ENCODE assay signal across 13 cellular contexts in genomic region chr3:119292666-119293065, GRCh38. TPM values are rescaled to one million over a fixed set of nuclear protein-coding genes. Genes with fewer than 3 reads are reported as not detected.
DNase-seq lines count a peak whose midpoint lies in the region; FAIRE-seq and TF ChIP-seq lines count a peak whose summit lies in the region.
"Had no signal": no experiment of that assay in that cellular context is flagged by ENCODE, and none has a peak within 500 bp of the region (broad histone marks: within the 10 kb centered on the region; RNA-seq: fewer than 3 reads in every experiment).

No MANE protein-coding gene starts in this region.

- H2BK12ac ChIP-seq in trophoblast cell (ENCODE audit: low read length): peak overlapping the region; percentile 17

- H4K91ac ChIP-seq in trophoblast cell (ENCODE audit: low read depth, low read length): no peak overlapping the region

- no peaks in the 10 kb centered on the region for H3K27me3 Mint-ChIP-seq in Caco-2 (ENCODE audit: insufficient read depth, unreplicated experiment)
- peaks cover 3% of the 10 kb centered on the region for H3K27me3 Mint-ChIP-seq in astrocyte (ENCODE audit: low read depth, unreplicated experiment)

- dilution Hi-C loops in mammary epithelial cell (cut with HindIII; ENCODE audit: low sequenced_read_pairs): no loop called here

- H3K36me3 ChIP-seq in Caco-2 (ENCODE audit: control insufficient read depth, insufficient read depth, low read length) (no peaks in the 10 kb centered on the region), KMS-11 (ENCODE audit: insufficient read depth) (no peaks in the 10 kb centered on the region), astrocyte (ENCODE audit: insufficient read depth, low read length) (peaks cover 3% of the 10 kb centered on the region), trophoblast cell (ENCODE audit: control insufficient read depth in 1 of 2, insufficient read depth in 2 of 2, low read length in 2 of 2) (no peaks in the 10 kb centered on the region), mammary epithelial cell (ENCODE audit: insufficient read depth, low read length) (no peaks in the 10 kb centered on the region)
- H3K36me3 ChIP-seq: WERI-Rb-1 had no signal

- no TSS peak for BruUV-seq in Caco-2 (replicated peaks; lab: Mats Ljungman, UMichigan)
- no TSS peak for BruUV-seq in mammary epithelial cell (replicated peaks; lab: Mats Ljungman, UMichigan)

- DNase-seq in Caco-2: no peak
- DNase-seq in astrocyte (ENCODE audit: low read depth): no peak
- no peak for DNase-seq in trophoblast cell
- DNase-seq in activated effector memory CD4-positive, alpha-beta T cell treated with anti-CD3 and anti-CD28 coated beads, Interleukin-2, amount 50 U/mL, for 16 hours: no peak
- no peak for DNase-seq in mammary epithelial cell
- no peak for DNase-seq in NCI-H526 (lab: John Stamatoyannopoulos, UW)
- DNase-seq: anterior cingulate cortex, NCI-H1930, RPMI8226, substantia nigra, WERI-Rb-1 had no signal

- H2AK5ac ChIP-seq in trophoblast cell (ENCODE audit: low read length): no peak overlapping the region

- H3K27ac Mint-ChIP-seq in Caco-2 (ENCODE audit: unreplicated experiment) (no peak overlapping the region), astrocyte (ENCODE audit: unreplicated experiment) (no peak overlapping the region)

- H4K20me1 ChIP-seq in KMS-11 (ENCODE audit: insufficient read depth) (no peaks in the 10 kb centered on the region), astrocyte (ENCODE audit: insufficient read depth, low read length) (peaks cover 8% of the 10 kb centered on the region), mammary epithelial cell (ENCODE audit: insufficient read depth, low read length) (no peaks in the 10 kb centered on the region)

- FAIRE-seq in astrocyte (lab: Jason Lieb, UNC): no peak
- FAIRE-seq: HTR-8/SVneo had no signal

- H3K4me2 ChIP-seq in KMS-11 (peak overlapping the region; percentile 70), astrocyte (ENCODE audit: low read length) (no peak overlapping the region), trophoblast cell (ENCODE audit: low read length) (no peak overlapping the region), mammary epithelial cell (ENCODE audit: insufficient read depth, low read depth, low read length) (no peak overlapping the region)

- no peak overlapping the region for H2BK5ac ChIP-seq in trophoblast cell (ENCODE audit: low read depth, low read length, poor library complexity)

- H3K36me3 Mint-ChIP-seq in Caco-2 (ENCODE audit: insufficient read depth, unreplicated experiment) (no peaks in the 10 kb centered on the region), astrocyte (ENCODE audit: low read depth, unreplicated experiment) (peaks cover 7% of the 10 kb centered on the region)

- H2BK120ac ChIP-seq in trophoblast cell (ENCODE audit: insufficient read depth, low read length, poor library complexity): no peak overlapping the region

- no peak for TF ChIP-seq CTCF in Caco-2 (IDR thresholded peaks at IDR 0.05; ENCODE audit: insufficient read depth in 1 of 2, low read depth in 1 of 2, low read length in 1 of 2, severe bottlenecking in 1 of 2, unreplicated experiment in 1 of 2)
- TF ChIP-seq CTCF in KMS-11 (conservative IDR thresholded peaks at IDR 0.05; ENCODE audit: low read depth, low read length): no peak
- TF ChIP-seq CTCF in astrocyte (IDR thresholded peaks at IDR 0.05; ENCODE audit: insufficient read depth, low read depth, low read length): no peak
- TF ChIP-seq CTCF in mammary epithelial cell (conservative IDR thresholded peaks at IDR 0.05 in 1 of 2, IDR thresholded peaks at IDR 0.05 in 1 of 2; ENCODE audit: extremely low read depth in 1 of 2, insufficient read depth in 1 of 2, low read depth in 1 of 2, low read length in 2 of 2): no peak

- intact Hi-C loops in Caco-2 (cut with micrococcal nuclease; ENCODE audit: unreplicated experiment) (no loop called here), mammary epithelial cell (cut with micrococcal nuclease) (no loop called here)

- no CpG with 5 or more reads among the region's 4 CpGs for WGBS in trophoblast cell (ENCODE audit: extremely low coverage, insufficient coverage, insufficient read length)
- WGBS in mammary epithelial cell (ENCODE audit: low coverage, missing lambda C conversion rate): 98% methylated on average over 4 of the region's 4 CpGs

- H2AFZ ChIP-seq in KMS-11 (ENCODE audit: low read depth) (peak overlapping the region; percentile 79; the same call in 1 of the 2 replicates), astrocyte (ENCODE audit: low read depth, low read length) (no peak overlapping the region), trophoblast cell (ENCODE audit: insufficient read depth, low read length, poor library complexity) (no peak overlapping the region), mammary epithelial cell (ENCODE audit: low read depth, low read length) (no peak overlapping the region)

- H3K9me3 Mint-ChIP-seq in Caco-2 (ENCODE audit: unreplicated experiment) (peaks cover 6% of the 10 kb centered on the region), astrocyte (ENCODE audit: unreplicated experiment) (peaks cover 6% of the 10 kb centered on the region)

- in situ Hi-C loops in mammary epithelial cell (cut with MboI; ENCODE audit: low sequenced_read_pairs in 2 of 2): loop anchor here (25.0 kb wide), 2 partner anchors 145 to 395 kb away; partner anchors contain the start of gene COX17 (in 1 of the 2)

- no peak overlapping the region for H3K9ac ChIP-seq in KMS-11
- H3K9ac ChIP-seq in astrocyte (ENCODE audit: low read length): no peak overlapping the region
- no peak overlapping the region for H3K9ac ChIP-seq in trophoblast cell (ENCODE audit: low read length)
- H3K9ac ChIP-seq in mammary epithelial cell (ENCODE audit: insufficient read depth, low read length): no peak overlapping the region

- H3K4me3 Mint-ChIP-seq in Caco-2 (ENCODE audit: unreplicated experiment): peak overlapping the region; percentile 82
- H3K4me3 Mint-ChIP-seq in astrocyte (ENCODE audit: unreplicated experiment): peak overlapping the region; percentile 46

- H3K4me1 Mint-ChIP-seq in Caco-2 (ENCODE audit: low read depth, unreplicated experiment) (peaks cover 17% of the 10 kb centered on the region), astrocyte (ENCODE audit: low read depth, unreplicated experiment) (peaks cover 24% of the 10 kb centered on the region)

- H3K79me2 ChIP-seq in KMS-11 (ENCODE audit: insufficient read depth, low read depth) (no peaks in the 10 kb centered on the region), astrocyte (ENCODE audit: insufficient read depth, low read length) (peaks cover 36% of the 10 kb centered on the region), trophoblast cell (ENCODE audit: control insufficient read depth, insufficient read depth, low read length, poor library complexity) (peaks cover 15% of the 10 kb centered on the region), mammary epithelial cell (ENCODE audit: insufficient read depth, low read length) (peaks cover 11% of the 10 kb centered on the region)

- H3K18ac ChIP-seq in trophoblast cell (ENCODE audit: low read length): no peak overlapping the region

- no peaks in the 10 kb centered on the region for H3K27me3 ChIP-seq in Caco-2 (replicated peaks; ENCODE audit: control insufficient read depth, insufficient read depth, low read length)
- no peaks in the 10 kb centered on the region for H3K27me3 ChIP-seq in KMS-11 (ENCODE audit: insufficient read depth, low read depth)
- no peaks in the 10 kb centered on the region for H3K27me3 ChIP-seq in astrocyte (ENCODE audit: insufficient read depth, low read length)
- no peaks in the 10 kb centered on the region for H3K27me3 ChIP-seq in trophoblast cell (ENCODE audit: insufficient read depth, low read length)
- H3K27me3 ChIP-seq in mammary epithelial cell (ENCODE audit: insufficient read depth, low read length): no peaks in the 10 kb centered on the region

- no peak overlapping the region for H3K4me3 ChIP-seq in Caco-2 (ENCODE audit: low read depth, low read length)
- H3K4me3 ChIP-seq in KMS-11 (IDR thresholded peaks at IDR 0.05; ENCODE audit: insufficient read depth, low read depth, low read length): no peak overlapping the region
- no peak overlapping the region for H3K4me3 ChIP-seq in astrocyte (ENCODE audit: insufficient read depth, low read depth, low read length)
- H3K4me3 ChIP-seq in trophoblast cell (ENCODE audit: low read depth, low read length): no peak overlapping the region
- no peak overlapping the region for H3K4me3 ChIP-seq in mammary epithelial cell (replicated peaks in 1 of 3; ENCODE audit: insufficient read depth in 1 of 3, low read depth in 2 of 3, low read length in 3 of 3)

- H4K12ac ChIP-seq in trophoblast cell (ENCODE audit: low read depth, low read length): no peak overlapping the region

- H3K4me1 ChIP-seq in Caco-2: peaks cover 29% of the 10 kb centered on the region
- peaks cover 29% of the 10 kb centered on the region for H3K4me1 ChIP-seq in KMS-11 (ENCODE audit: low read depth, poor library complexity, severe bottlenecking)
- H3K4me1 ChIP-seq in astrocyte (ENCODE audit: insufficient read depth, low read length): peaks cover 22% of the 10 kb centered on the region
- peaks cover 13 to 17% of the 10 kb centered on the region in 2 experiments for H3K4me1 ChIP-seq in trophoblast cell (ENCODE audit: control insufficient read depth in 1 of 2, insufficient read depth in 2 of 2, low read length in 2 of 2)
- peaks cover 16% of the 10 kb centered on the region for H3K4me1 ChIP-seq in mammary epithelial cell (ENCODE audit: insufficient read depth, low read length)

- H3K9me3 ChIP-seq in Caco-2 (peaks cover 6% of the 10 kb centered on the region), astrocyte (ENCODE audit: insufficient read depth, low read depth, low read length) (no peaks in the 10 kb centered on the region), trophoblast cell (ENCODE audit: insufficient read depth, low read depth, low read length) (no peaks in the 10 kb centered on the region), mammary epithelial cell (replicated peaks; ENCODE audit: insufficient read depth, low read length) (no peaks in the 10 kb centered on the region)

- no peak overlapping the region for H3K14ac ChIP-seq in trophoblast cell (ENCODE audit: low read length)

- no peak overlapping the region for H3K27ac ChIP-seq in KMS-11
- H3K27ac ChIP-seq in astrocyte (ENCODE audit: low read depth, low read length): no peak overlapping the region
- no peak overlapping the region for H3K27ac ChIP-seq in trophoblast cell (ENCODE audit: low read depth, low read length)
- no peak overlapping the region for H3K27ac ChIP-seq in mammary epithelial cell (ENCODE audit: insufficient read depth, low read depth, low read length)
- H3K27ac ChIP-seq: WERI-Rb-1 had no signal

- H4K8ac ChIP-seq in trophoblast cell (ENCODE audit: low read depth, low read length): no peak overlapping the region

- H3K23ac ChIP-seq in trophoblast cell (ENCODE audit: low read length): no peak overlapping the region

- CTCF ChIA-PET in Caco-2 (lab: Charles Lee): no interaction called here
- CTCF ChIA-PET in mammary epithelial cell (lab: Charles Lee; ENCODE audit: low non-redundant PET): no interaction called here

- H3K4ac ChIP-seq in trophoblast cell (ENCODE audit: low read depth, low read length): no peak overlapping the region

- H3K79me1 ChIP-seq in trophoblast cell (ENCODE audit: low read length): peaks cover 29% of the 10 kb centered on the region

- POLR2A ChIA-PET in Caco-2 (lab: Charles Lee): no interaction called here

RNA-seq across cellular contexts. Expression of gene ARHGAP31, which starts 1.5 kb away (rescaled TPM):
- 0.25 and 0.49 TPM in 2 replicates for total RNA-seq in Caco-2 (2022)
- 48.1 and 58.8 TPM in 2 replicates for total RNA-seq in astrocyte
- polyA plus RNA-seq in trophoblast cell (2013): 13.1 and 13.8 TPM in 2 replicates
- total RNA-seq in mammary epithelial cell: 10 to 100 TPM in 1 of 2 donors, 1 to 10 TPM in 1; 8.7 to 11.5 TPM
- 3.1 TPM for polyA plus RNA-seq in mammary epithelial cell
- polyA minus RNA-seq in mammary epithelial cell: 15.5 TPM

RNA-seq across cellular contexts. Expression of gene B4GALT4, which starts 52.0 kb away (rescaled TPM):
- total RNA-seq in Caco-2 (2022) (56.9 and 59.7 TPM in 2 replicates), astrocyte (36.7 and 45.4 TPM in 2 replicates), mammary epithelial cell (10 to 100 TPM; 18.3 to 34.8 TPM)
- polyA plus RNA-seq in trophoblast cell (2013): 30.0 and 32.0 TPM in 2 replicates
- 18.9 TPM for polyA plus RNA-seq in mammary epithelial cell
- polyA minus RNA-seq in mammary epithelial cell: 18.0 TPM
